In the genomic region with DNA sequence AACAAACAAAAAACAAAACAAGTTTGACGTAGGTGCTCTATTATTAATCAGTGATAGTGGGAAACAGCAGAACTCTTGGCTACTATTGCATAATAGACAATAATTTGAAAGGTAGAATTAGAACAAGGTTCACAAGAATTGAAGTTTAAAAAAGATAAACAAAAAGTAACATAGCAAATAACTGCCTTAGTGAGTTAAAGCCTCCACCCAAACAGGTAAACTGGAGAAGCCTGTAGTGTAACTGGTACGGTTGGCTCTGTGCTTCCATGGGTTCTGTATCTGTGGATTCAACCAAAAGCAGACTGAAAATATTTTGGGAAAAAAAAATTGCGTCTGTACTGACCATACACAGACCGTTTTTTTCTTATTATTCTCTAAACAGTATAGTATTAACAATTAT, we compare ENCODE assay signal across 9 cellular contexts.
"Had no signal": no experiment of that assay in that cellular context is flagged by ENCODE, and none has a peak within 500 bp of the region (broad histone marks: within the 10 kb centered on the region; RNA-seq: fewer than 3 reads in every experiment).

No MANE protein-coding gene starts in this region.

- H3K4me1 ChIP-seq: HAP-1 had no signal

- H3K9ac ChIP-seq: GM23248 had no signal

- H3K9me3 ChIP-seq: HAP-1 had no signal

- H3K27ac ChIP-seq: GM23248 had no signal

- H3K4me3 ChIP-seq: GM23248, HAP-1, K562 had no signal

- ATAC-seq: HCT116, K562 had no signal

- H2AFZ ChIP-seq: GM23248 had no signal

- FAIRE-seq: HTR-8/SVneo had no signal

- DNase-seq: GM23248, GOT3, H7, HFFc6, KG1 had no signal
